In the genomic region with DNA sequence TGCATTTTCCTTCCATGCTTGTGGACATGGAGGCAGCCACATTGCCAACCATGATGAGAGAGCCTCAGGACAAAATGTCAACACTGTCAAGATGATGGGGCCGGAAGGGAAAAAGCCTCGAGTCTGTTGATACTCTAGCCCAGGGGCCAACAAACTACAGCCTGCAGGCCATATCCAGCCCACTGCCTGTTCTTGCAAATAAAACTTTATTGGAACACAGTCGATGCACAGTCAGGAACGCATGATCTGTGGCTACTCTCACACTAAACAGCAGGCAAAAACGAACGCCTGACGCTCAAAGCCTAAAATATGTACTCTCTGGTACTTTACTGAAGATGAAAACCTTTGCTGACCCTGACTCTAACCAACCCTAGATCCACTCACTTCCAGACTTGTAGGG, we compare ENCODE assay signal across 1 cellular context.
A peak's percentile ranks its signal among the peaks of the same experiment; 100 is the strongest.
TF ChIP-seq lines count a peak whose summit lies in the region.

No MANE protein-coding gene starts in this region.

TF ChIP-seq in K562, 482 proteins besides CTCF, POLR2A, EP300 and RAD21 (continued from another document):
- TF ChIP-seq, protein P1, sequence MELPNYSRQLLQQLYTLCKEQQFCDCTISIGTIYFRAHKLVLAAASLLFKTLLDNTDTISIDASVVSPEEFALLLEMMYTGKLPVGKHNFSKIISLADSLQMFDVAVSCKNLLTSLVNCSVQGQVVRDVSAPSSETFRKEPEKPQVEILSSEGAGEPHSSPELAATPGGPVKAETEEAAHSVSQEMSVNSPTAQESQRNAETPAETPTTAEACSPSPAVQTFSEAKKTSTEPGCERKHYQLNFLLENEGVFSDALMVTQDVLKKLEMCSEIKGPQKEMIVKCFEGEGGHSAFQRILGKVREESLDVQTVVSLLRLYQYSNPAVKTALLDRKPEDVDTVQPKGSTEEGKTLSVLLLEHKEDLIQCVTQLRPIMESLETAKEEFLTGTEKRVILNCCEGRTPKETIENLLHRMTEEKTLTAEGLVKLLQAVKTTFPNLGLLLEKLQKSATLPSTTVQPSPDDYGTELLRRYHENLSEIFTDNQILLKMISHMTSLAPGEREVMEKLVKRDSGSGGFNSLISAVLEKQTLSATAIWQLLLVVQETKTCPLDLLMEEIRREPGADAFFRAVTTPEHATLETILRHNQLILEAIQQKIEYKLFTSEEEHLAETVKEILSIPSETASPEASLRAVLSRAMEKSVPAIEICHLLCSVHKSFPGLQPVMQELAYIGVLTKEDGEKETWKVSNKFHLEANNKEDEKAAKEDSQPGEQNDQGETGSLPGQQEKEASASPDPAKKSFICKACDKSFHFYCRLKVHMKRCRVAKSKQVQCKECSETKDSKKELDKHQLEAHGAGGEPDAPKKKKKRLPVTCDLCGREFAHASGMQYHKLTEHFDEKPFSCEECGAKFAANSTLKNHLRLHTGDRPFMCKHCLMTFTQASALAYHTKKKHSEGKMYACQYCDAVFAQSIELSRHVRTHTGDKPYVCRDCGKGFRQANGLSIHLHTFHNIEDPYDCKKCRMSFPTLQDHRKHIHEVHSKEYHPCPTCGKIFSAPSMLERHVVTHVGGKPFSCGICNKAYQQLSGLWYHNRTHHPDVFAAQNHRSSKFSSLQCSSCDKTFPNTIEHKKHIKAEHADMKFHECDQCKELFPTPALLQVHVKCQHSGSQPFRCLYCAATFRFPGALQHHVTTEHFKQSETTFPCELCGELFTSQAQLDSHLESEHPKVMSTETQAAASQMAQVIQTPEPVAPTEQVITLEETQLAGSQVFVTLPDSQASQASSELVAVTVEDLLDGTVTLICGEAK (IDR thresholded peaks at IDR 0.05), result peak; percentile 90
- TF ChIP-seq, protein P1 (CRISPR knock-in tag; IDR thresholded peaks at IDR 0.05), result peak; percentile 83
TF ChIP-seq in K562: peak in this region for 2.
